In the genomic region with DNA sequence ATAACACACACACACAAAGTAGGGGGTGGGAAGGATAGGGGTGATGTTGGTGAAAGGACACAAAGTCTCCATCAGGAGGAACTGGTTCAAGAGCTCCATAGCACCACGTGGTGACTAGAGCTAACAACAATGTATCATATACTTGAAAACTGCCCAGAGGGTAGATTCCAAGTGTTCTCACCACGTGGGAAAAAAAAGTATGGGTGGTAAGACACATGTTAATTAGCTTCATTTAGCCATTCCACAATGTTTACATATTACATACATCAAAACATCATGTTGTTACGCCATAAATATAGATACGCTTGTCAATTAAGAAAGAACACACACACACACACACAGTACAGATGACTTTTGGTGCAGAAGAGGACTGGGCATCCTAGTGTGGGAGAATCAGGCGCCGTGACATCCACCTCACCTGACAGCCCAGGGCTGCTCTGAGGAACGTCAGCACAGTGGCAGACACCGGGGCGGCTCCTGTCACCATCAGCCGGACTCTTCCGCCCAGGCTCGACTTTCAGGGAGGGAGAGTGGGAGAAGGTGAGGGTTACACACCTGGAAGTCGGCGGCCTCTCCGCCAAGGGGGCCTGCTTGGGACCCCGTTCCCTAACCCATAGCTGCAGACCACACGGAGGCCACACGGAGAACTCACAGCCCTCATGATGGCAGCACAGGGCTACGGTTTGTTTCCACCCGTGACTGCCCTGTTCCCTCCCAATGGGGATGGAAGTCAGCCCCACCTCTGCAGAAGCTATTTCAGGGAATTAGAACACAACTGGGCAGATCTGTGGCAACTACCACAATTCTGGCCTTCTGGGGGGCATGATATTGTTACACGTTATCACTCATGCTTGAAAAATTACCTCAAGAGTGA, we compare ENCODE assay signal across 1 cellular context.
TF ChIP-seq lines count a peak whose summit lies in the region.

No MANE protein-coding gene starts in this region.

TF ChIP-seq in HCT116, 20 proteins besides CTCF, POLR2A, EP300 and RAD21:
- TF ChIP-seq EZH2phosphoT487 (IDR thresholded peaks at IDR 0.05; ENCODE audit: borderline replicate concordance) = no peak
- TF ChIP-seq, protein P1, sequence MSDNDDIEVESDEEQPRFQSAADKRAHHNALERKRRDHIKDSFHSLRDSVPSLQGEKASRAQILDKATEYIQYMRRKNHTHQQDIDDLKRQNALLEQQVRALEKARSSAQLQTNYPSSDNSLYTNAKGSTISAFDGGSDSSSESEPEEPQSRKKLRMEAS (IDR thresholded peaks at IDR 0.05) = no peak
- TF ChIP-seq, protein P2, sequence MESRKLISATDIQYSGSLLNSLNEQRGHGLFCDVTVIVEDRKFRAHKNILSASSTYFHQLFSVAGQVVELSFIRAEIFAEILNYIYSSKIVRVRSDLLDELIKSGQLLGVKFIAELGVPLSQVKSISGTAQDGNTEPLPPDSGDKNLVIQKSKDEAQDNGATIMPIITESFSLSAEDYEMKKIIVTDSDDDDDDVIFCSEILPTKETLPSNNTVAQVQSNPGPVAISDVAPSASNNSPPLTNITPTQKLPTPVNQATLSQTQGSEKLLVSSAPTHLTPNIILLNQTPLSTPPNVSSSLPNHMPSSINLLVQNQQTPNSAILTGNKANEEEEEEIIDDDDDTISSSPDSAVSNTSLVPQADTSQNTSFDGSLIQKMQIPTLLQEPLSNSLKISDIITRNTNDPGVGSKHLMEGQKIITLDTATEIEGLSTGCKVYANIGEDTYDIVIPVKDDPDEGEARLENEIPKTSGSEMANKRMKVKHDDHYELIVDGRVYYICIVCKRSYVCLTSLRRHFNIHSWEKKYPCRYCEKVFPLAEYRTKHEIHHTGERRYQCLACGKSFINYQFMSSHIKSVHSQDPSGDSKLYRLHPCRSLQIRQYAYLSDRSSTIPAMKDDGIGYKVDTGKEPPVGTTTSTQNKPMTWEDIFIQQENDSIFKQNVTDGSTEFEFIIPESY (IDR thresholded peaks at IDR 0.05; ENCODE audit: extremely low read depth, insufficient replicate concordance, low read length) = no peak
- no peak for TF ChIP-seq JUND (IDR thresholded peaks at IDR 0.05)
- TF ChIP-seq CEBPB (IDR thresholded peaks at IDR 0.05; ENCODE audit: low read depth) = no peak
